17 cellular contexts compared by ENCODE assay signal in genomic region chr1:230332429-230333088, GRCh38.
A peak's percentile ranks its signal among the peaks of the same experiment; 100 is the strongest.
DNase-seq lines count a peak whose midpoint lies in the region; ATAC-seq and TF ChIP-seq lines count a peak whose summit lies in the region.
"Had no signal": no experiment of that assay in that cellular context is flagged by ENCODE, and none has a peak within 500 bp of the region (broad histone marks: within the 10 kb centered on the region; RNA-seq: fewer than 3 reads in every experiment).

No MANE protein-coding gene starts in this region.

- no peak overlapping the region for H3K14ac ChIP-seq in neuronal stem cell (ENCODE audit: low read length)

- no peak overlapping the region for H2BK12ac ChIP-seq in neuronal stem cell (ENCODE audit: low read length)

- ATAC-seq in right cardiac atrium, result peak; percentile 24 to 29
- ATAC-seq in left cardiac atrium, result no peak
- ATAC-seq in body of pancreas, result no peak
- no peak for ATAC-seq in HG02763 (IDR thresholded peaks at IDR 0.05; ENCODE audit: unreplicated experiment)
- ATAC-seq: effector memory CD8-positive, alpha-beta T cell; PC-3 had no signal

- no peak for TF ChIP-seq CTCF in body of pancreas (IDR thresholded peaks at IDR 0.05)

- peak overlapping the region; percentile 65 for H3K9ac ChIP-seq in neuronal stem cell (ENCODE audit: low read depth, low read length, poor library complexity)

- peak overlapping the region; percentile 93 for H4K91ac ChIP-seq in neuronal stem cell (ENCODE audit: low read depth, low read length, poor library complexity)

- H3K23ac ChIP-seq in neuronal stem cell (ENCODE audit: low read depth, low read length, poor library complexity), result peak overlapping the region; percentile 76

- peak overlapping the region; percentile 87 for H2AK5ac ChIP-seq in neuronal stem cell (ENCODE audit: low read depth, low read length)

- no peaks in the 10 kb centered on the region for H3K79me1 ChIP-seq in neuronal stem cell (ENCODE audit: low read depth, low read length)

- H2AFZ ChIP-seq in neuronal stem cell (ENCODE audit: low read length), result peak overlapping the region; percentile 75

- intact Hi-C loops in right cardiac atrium (cut with DNase I) (no loop called here), left cardiac atrium (cut with DNase I) (no loop called here), body of pancreas (cut with DNase I) (no loop called here)

- peak in 2 of 3 donors; percentile 37 to 53 for DNase-seq in right cardiac atrium
- DNase-seq in left cardiac atrium, result no peak
- DNase-seq in iPS-NIHi11 (ENCODE audit: low spot score), result peak; percentile 46
- DNase-seq in neuronal stem cell (ENCODE audit: low spot score), result peak; percentile 20
- no peak for DNase-seq in body of pancreas
- DNase-seq in activated effector memory CD4-positive, alpha-beta T cell treated with anti-CD3 and anti-CD28 coated beads, Interleukin-2, amount 50 U/mL, for 16 hours, result no peak
- DNase-seq in NCI-H2171 treated with DMSO at 0.1 percent for 48 hours (lab: John Stamatoyannopoulos, UW), result no peak
- DNase-seq: activated CD4-positive, CD25-positive, alpha-beta regulatory T cell treated with anti-CD3 and anti-CD28 coated beads, Interleukin-2, amount 50 U/mL, for 72 hours; effector memory CD8-positive, alpha-beta T cell; NCI-H748 treated with DMSO at 0.1 percent for 48 hours; PC-3; stimulated activated CD4-positive, alpha-beta T cell treated with anti-CD3 and anti-CD28 coated beads, Interleukin-4, amount 100 ng/mL, for 1 hour; T-helper 9 cell had no signal

- TF ChIP-seq POLR2A in body of pancreas (IDR thresholded peaks at IDR 0.05), result no peak

- H3K4ac ChIP-seq in neuronal stem cell (ENCODE audit: low read length), result peak overlapping the region; percentile 46

- no peaks in the 10 kb centered on the region for H3K9me3 ChIP-seq in right cardiac atrium (ENCODE audit: control insufficient read depth, low read length)
- H3K9me3 ChIP-seq in neuronal stem cell (replicated peaks in 1 of 2; ENCODE audit: control insufficient read depth in 2 of 2, insufficient read depth in 1 of 2, low read depth in 1 of 2, low read length in 2 of 2), result no peaks in the 10 kb centered on the region
- H3K9me3 ChIP-seq in body of pancreas, result no peaks in the 10 kb centered on the region
- H3K9me3 ChIP-seq: tibial nerve had no signal

- peaks cover 0 to 40% of the 10 kb centered on the region in 2 donors for H3K36me3 ChIP-seq in neuronal stem cell (replicated peaks in 1 of 2; ENCODE audit: control insufficient read depth in 2 of 2, insufficient read depth in 2 of 2, low read length in 2 of 2)
- peaks cover 0 to 4% of the 10 kb centered on the region in 2 donors for H3K36me3 ChIP-seq in body of pancreas (replicated peaks in 1 of 2; ENCODE audit: insufficient read depth in 1 of 2, low read depth in 2 of 2)
- H3K36me3 ChIP-seq: cardiac muscle cell, tibial nerve had no signal

- H3K27me3 ChIP-seq in right cardiac atrium (ENCODE audit: control insufficient read depth, insufficient read depth) (no peaks in the 10 kb centered on the region), neuronal stem cell (ENCODE audit: control insufficient read depth in 3 of 3, insufficient read depth in 3 of 3, low read depth in 1 of 3, low read length in 3 of 3) (no peaks in the 10 kb centered on the region), body of pancreas (no peaks in the 10 kb centered on the region)
- H3K27me3 ChIP-seq: cardiac muscle cell, tibial nerve had no signal

- H2BK15ac ChIP-seq in neuronal stem cell (ENCODE audit: low read length), result peak overlapping the region; percentile 11

- H3K4me3 ChIP-seq in right cardiac atrium (ENCODE audit: low read length), result no peak overlapping the region
- peak overlapping the region in 1 of 2 donors; percentile 70 for H3K4me3 ChIP-seq in neuronal stem cell (ENCODE audit: low read length in 2 of 2)
- no peak overlapping the region for H3K4me3 ChIP-seq in body of pancreas
- H3K4me3 ChIP-seq: cardiac muscle cell, SK-N-MC, tibial nerve had no signal

- no peaks in the 10 kb centered on the region for H3K4me1 ChIP-seq in right cardiac atrium (ENCODE audit: control insufficient read depth, insufficient read depth, low read length)
- H3K4me1 ChIP-seq in neuronal stem cell (ENCODE audit: control insufficient read depth in 2 of 2, insufficient read depth in 1 of 2, low read depth in 1 of 2, low read length in 2 of 2), result peaks cover 8 to 10% of the 10 kb centered on the region in 2 donors
- peaks cover 2% of the 10 kb centered on the region for H3K4me1 ChIP-seq in body of pancreas
- H3K4me1 ChIP-seq: tibial nerve had no signal

- peak overlapping the region; percentile 89 for H3K18ac ChIP-seq in neuronal stem cell (ENCODE audit: low read length)

- peak overlapping the region; percentile 37 for H3K4me2 ChIP-seq in neuronal stem cell (ENCODE audit: insufficient read depth, low read length, poor library complexity, severe bottlenecking)

- WGBS in right cardiac atrium, result 78% methylated on average over 35 of the region's 35 CpGs
- WGBS in neuronal stem cell (ENCODE audit: extremely low coverage in 2 of 2, insufficient read length in 2 of 2, insufficient replicate concordance in 1 of 2), 2 donors, result no CpG with 5 or more reads among the region's 35 CpGs
- 89% methylated on average over 34 to 35 of the region's 35 CpGs for whole genome bisulfite sequencing in body of pancreas, 2 donors

- H3K27ac ChIP-seq in right cardiac atrium (ENCODE audit: low read length) (no peak overlapping the region), neuronal stem cell (replicated peaks; ENCODE audit: low read length) (peak overlapping the region; percentile 49), body of pancreas (no peak overlapping the region)
- H3K27ac ChIP-seq: cardiac muscle cell, SK-N-MC, tibial nerve had no signal

- H2BK5ac ChIP-seq in neuronal stem cell (ENCODE audit: low read length), result peak overlapping the region; percentile 59

- peak overlapping the region; percentile 92 for H2BK120ac ChIP-seq in neuronal stem cell (ENCODE audit: low read depth, low read length)

- no peak overlapping the region for H4K8ac ChIP-seq in neuronal stem cell (ENCODE audit: low read depth, low read length)

Comparison
In these comparisons a context has a peak if more than half of its experiments do, and no peak if none do; other contexts are left out.
1. ATAC-seq: peak in right cardiac atrium (2 of 2); none in left cardiac atrium (0 of 2), body of pancreas (single experiment) and HG02763 (single experiment).
2. DNase-seq: peak in right cardiac atrium (2 of 3), iPS-NIHi11 (single experiment) and neuronal stem cell (single experiment); none in left cardiac atrium (single experiment), body of pancreas (0 of 4), activated effector memory CD4-positive, alpha-beta T cell treated with anti-CD3 and anti-CD28 coated beads, Interleukin-2, amount 50 U/mL, for 16 hours (single experiment) and NCI-H2171 treated with DMSO at 0.1 percent for 48 hours (single experiment).